In genomic region chr7:24727165-24728120, GRCh38 we compare ENCODE assay signal across 9 cellular contexts. TPM values are rescaled to one million over a fixed set of nuclear protein-coding genes. Genes with fewer than 3 reads are reported as not detected.
A peak's percentile ranks its signal among the peaks of the same experiment; 100 is the strongest.
DNase-seq lines count a peak whose midpoint lies in the region; ATAC-seq, FAIRE-seq and TF ChIP-seq lines count a peak whose summit lies in the region.
"Had no signal": no experiment of that assay in that cellular context is flagged by ENCODE, and none has a peak within 500 bp of the region (broad histone marks: within the 10 kb centered on the region; RNA-seq: fewer than 3 reads in every experiment).

No MANE protein-coding gene starts in this region.

- H3K9me3 ChIP-seq in left ventricle myocardium inferior (replicated peaks) (no peaks in the 10 kb centered on the region), mucosa of descending colon (no peaks in the 10 kb centered on the region)

- no peak overlapping the region for H3K4me3 ChIP-seq in left ventricle myocardium inferior
- no peak overlapping the region for H3K4me3 ChIP-seq in mucosa of descending colon

- peak; percentile 72 for FAIRE-seq in GM18507 (lab: Jason Lieb, UNC)

- ATAC-seq in GM21576 (IDR thresholded peaks at IDR 0.05; ENCODE audit: unreplicated experiment) (peak; percentile 76), HG03520 (IDR thresholded peaks at IDR 0.05; ENCODE audit: unreplicated experiment) (peak; percentile 75), mucosa of descending colon (no peak)

- H3K36me3 ChIP-seq in left ventricle myocardium inferior, result no peaks in the 10 kb centered on the region
- H3K36me3 ChIP-seq in mucosa of descending colon (ENCODE audit: low read depth), result no peaks in the 10 kb centered on the region

- intact Hi-C loops in left ventricle myocardium inferior (cut with micrococcal nuclease) (no loop called here), mucosa of descending colon (cut with DNase I, micrococcal nuclease) (no loop called here)

- DNase-seq in GM18507 (ENCODE audit: extremely low spot score, insufficient read length, low read depth), result no peak
- no peak for DNase-seq in left ventricle myocardium inferior
- no peak for DNase-seq in DMS79 treated with DMSO at 0.1 percent for 48 hours (lab: John Stamatoyannopoulos, UW)
- DNase-seq in glomerular visceral epithelial cell (ENCODE audit: extremely low spot score), result no peak
- DNase-seq in activated gamma-delta T cell (lab: John Stamatoyannopoulos, UW), result no peak
- DNase-seq in mucosa of descending colon, result no peak
- DNase-seq: activated CD4-positive, alpha-beta T cell treated with anti-CD3 and anti-CD28 coated beads for 48 hours had no signal

- peak overlapping the region; percentile 56 for H3K27ac ChIP-seq in left ventricle myocardium inferior (replicated peaks)

- no peak for TF ChIP-seq CTCF in left ventricle myocardium inferior (IDR thresholded peaks at IDR 0.05; ENCODE audit: borderline replicate concordance)
- no peak for TF ChIP-seq CTCF in mucosa of descending colon (IDR thresholded peaks at IDR 0.05)

- H3K4me1 ChIP-seq in left ventricle myocardium inferior, result peaks cover 16% of the 10 kb centered on the region
- no peaks in the 10 kb centered on the region for H3K4me1 ChIP-seq in mucosa of descending colon (ENCODE audit: low read depth)

- H3K27me3 ChIP-seq in left ventricle myocardium inferior (ENCODE audit: low read depth), result no peaks in the 10 kb centered on the region

RNA-seq across cellular contexts. Expression of gene GSDME, which starts 29.8 kb away (rescaled TPM):
- total RNA-seq in left ventricle myocardium inferior, result 5.6 TPM
- total RNA-seq in mucosa of descending colon, result 1 to 10 TPM in 2 of 3 donors, under 1 TPM in 1; 0.96 to 6.3 (median 2.3) TPM
